8 cellular contexts compared by ENCODE assay signal in the genomic region with DNA sequence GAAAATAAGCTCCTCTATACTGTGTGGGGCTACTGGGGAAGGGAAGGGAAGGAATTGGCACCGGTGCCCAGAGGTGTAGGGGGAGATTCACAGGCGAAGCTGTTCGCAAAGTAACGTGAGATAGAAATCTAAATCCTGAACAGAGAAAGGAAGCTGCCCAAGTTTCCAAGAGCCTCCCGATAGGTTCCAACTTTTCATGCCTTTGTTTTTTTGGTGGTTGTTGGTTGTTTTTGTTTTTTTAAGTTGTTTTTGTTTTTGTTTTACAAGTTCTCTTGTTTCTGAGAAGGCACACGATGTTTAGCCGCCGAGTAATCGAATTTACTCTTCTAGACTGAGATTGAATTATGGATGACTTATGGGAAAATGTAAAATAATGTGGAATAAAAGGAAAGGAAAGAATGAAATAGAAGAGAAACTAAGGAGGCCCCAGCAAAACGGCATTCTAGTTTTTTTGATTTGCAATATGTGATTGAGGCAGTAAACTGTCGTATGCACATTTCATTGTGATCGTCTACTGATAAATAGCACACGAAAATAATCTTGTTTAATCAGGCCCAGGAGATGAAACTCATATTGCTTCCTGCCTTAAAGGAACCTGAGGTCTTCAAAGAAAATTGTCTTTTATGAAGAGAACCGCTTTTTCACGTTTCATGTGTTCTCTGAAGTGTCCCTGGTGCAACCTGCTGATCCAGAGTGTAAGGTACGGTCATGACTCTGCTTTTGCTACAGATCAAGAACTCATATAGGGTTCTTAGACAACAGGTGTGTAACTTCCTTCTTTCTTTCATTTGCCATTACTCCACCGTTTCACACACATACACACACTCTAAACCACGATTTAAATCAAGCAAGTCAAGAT. TPM values are rescaled to one million over a fixed set of nuclear protein-coding genes. Genes with fewer than 3 reads are reported as not detected.
A peak's percentile ranks its signal among the peaks of the same experiment; 100 is the strongest.
DNase-seq lines count a peak whose midpoint lies in the region; ATAC-seq and TF ChIP-seq lines count a peak whose summit lies in the region.

No MANE protein-coding gene starts in this region.

- no peaks in the 10 kb centered on the region for H3K9me3 Mint-ChIP-seq in chondrocyte (ENCODE audit: low read depth)

- H3K4me1 Mint-ChIP-seq in chondrocyte (ENCODE audit: low read depth) = peaks cover 40% of the 10 kb centered on the region

- H3K27me3 ChIP-seq in GM06990 (replicated peaks; ENCODE audit: control insufficient read depth, insufficient read depth, low read length) (no peaks in the 10 kb centered on the region; the same call in none of the 2 replicates), mononuclear cell (ENCODE audit: insufficient read depth, low read length) (peaks cover 5% of the 10 kb centered on the region), aorta (ENCODE audit: control insufficient read depth in 1 of 2, insufficient read depth in 2 of 2, low read length in 1 of 2) (no peaks in the 10 kb centered on the region)

- WGBS in aorta, 2 donors = 47 to 48% methylated on average over 18 of the region's 18 CpGs

- no peak for TF ChIP-seq CTCF in GM06990 (IDR thresholded peaks at IDR 0.05; ENCODE audit: insufficient read depth, low read length, poor library complexity, severe bottlenecking)
- no peak for TF ChIP-seq CTCF in chondrocyte (IDR thresholded peaks at IDR 0.05)

- H3K36me3 ChIP-seq in GM06990 (ENCODE audit: control insufficient read depth, insufficient read depth, low read length) (no peaks in the 10 kb centered on the region), aorta (ENCODE audit: control insufficient read depth in 1 of 2, insufficient read depth in 2 of 2, low read length in 1 of 2) (no peaks in the 10 kb centered on the region)

- intact Hi-C loops in aorta (cut with DNase I) = loop anchor here (5.0 to 10.0 kb wide), 5 partner anchors 86 to 578 kb away; no protein-coding TSS in a partner anchor

- ATAC-seq in aorta (ENCODE audit: low FRiP score) = no peak
- no peak for ATAC-seq in HG03095 (IDR thresholded peaks at IDR 0.05; ENCODE audit: unreplicated experiment)

- no peaks in the 10 kb centered on the region for H3K9me3 ChIP-seq in mononuclear cell (ENCODE audit: low read depth, low read length)
- no peaks in the 10 kb centered on the region for H3K9me3 ChIP-seq in aorta (ENCODE audit: control insufficient read depth, low read length)

- H3K4me1 ChIP-seq in mononuclear cell (ENCODE audit: insufficient read depth, low read length) = peaks cover 49% of the 10 kb centered on the region
- H3K4me1 ChIP-seq in aorta (ENCODE audit: control insufficient read depth in 1 of 2, insufficient read depth in 2 of 2, low read length in 2 of 2) = peaks cover 0 to 2% of the 10 kb centered on the region in 2 donors

- peak overlapping the region; percentile 98 for H3K27ac Mint-ChIP-seq in chondrocyte (ENCODE audit: unreplicated experiment)

- H3K4me3 Mint-ChIP-seq in chondrocyte (ENCODE audit: unreplicated experiment) = peak overlapping the region; percentile 90

- no peaks in the 10 kb centered on the region for H3K36me3 Mint-ChIP-seq in chondrocyte (ENCODE audit: low read depth)

- H3K27me3 Mint-ChIP-seq in chondrocyte (ENCODE audit: low read depth) = no peaks in the 10 kb centered on the region

- H3K27ac ChIP-seq in aorta (ENCODE audit: low read depth in 1 of 2, low read length in 2 of 2) = peak overlapping the region; percentile 92 to 100

- DNase-seq in GM06990 (ENCODE audit: extremely low read depth, insufficient read length) (no peak), NCI-H2029 treated with DMSO at 0.1 percent for 48 hours (lab: John Stamatoyannopoulos, UW) (peak; percentile 65), chondrocyte (ENCODE audit: low spot score) (no peak), aorta (no peak), NCI-H2227 (lab: John Stamatoyannopoulos, UW; ENCODE audit: unreplicated experiment) (no peak), C1 segment of cervical spinal cord (lab: John Stamatoyannopoulos, UW) (no peak)

- H3K4me3 ChIP-seq in GM06990 (replicated peaks; ENCODE audit: low read depth, low read length) = peak overlapping the region; percentile 48; the same call in 1 of the 2 replicates
- H3K4me3 ChIP-seq in mononuclear cell (ENCODE audit: low read length) = peak overlapping the region; percentile 61
- peak overlapping the region; percentile 89 to 100 for H3K4me3 ChIP-seq in aorta (ENCODE audit: low read length in 2 of 2)

RNA-seq across cellular contexts. Expression of a gene that starts 1.2 kb away (rescaled TPM):
- total RNA-seq in chondrocyte (73.8 to 88.3 TPM (median 87.0 TPM) in 3 replicates), mononuclear cell (43.8 TPM), aorta (10 to 100 TPM; 80.2 to 84.2 TPM)
- polyA plus RNA-seq in aorta = 10 to 100 TPM; 21.9 to 25.9 TPM
